12 cellular contexts compared by ENCODE assay signal in genomic region chr5:80034559-80034958, GRCh38. TPM values are rescaled to one million over a fixed set of nuclear protein-coding genes. Genes with fewer than 3 reads are reported as not detected.
A peak's percentile ranks its signal among the peaks of the same experiment; 100 is the strongest.
DNase-seq lines count a peak whose midpoint lies in the region; ATAC-seq, FAIRE-seq and TF ChIP-seq lines count a peak whose summit lies in the region.
"Had no signal": no experiment of that assay in that cellular context is flagged by ENCODE, and none has a peak within 500 bp of the region (broad histone marks: within the 10 kb centered on the region; RNA-seq: fewer than 3 reads in every experiment).

No MANE protein-coding gene starts in this region.

- DNase-seq in heart left ventricle (no peak), right atrium auricular region (ENCODE audit: low spot score) (no peak), K562 (ENCODE audit: extremely low read depth in 1 of 4, low spot score in 3 of 4) (no peak), myocyte (ENCODE audit: low read depth) (peak; percentile 5), testis (no peak), NCI-H1694 (lab: John Stamatoyannopoulos, UW) (no peak)
- DNase-seq in stimulated activated CD4-positive, alpha-beta T cell treated with anti-CD3 and anti-CD28 coated beads, Interleukin-1b, Interleukin-23, amount 100 ng/mL, for 48 hours, result no peak
- DNase-seq: AML-193, cerebellar nuclear complex, NCI-H2171, OCI-M1 had no signal

- H3K4me1 ChIP-seq in heart left ventricle, result peaks cover 0 to 12% (median 0%) of the 10 kb centered on the region in 12 donors
- no peaks in the 10 kb centered on the region for H3K4me1 ChIP-seq in right atrium auricular region
- H3K4me1 ChIP-seq in K562 (replicated peaks in 1 of 2; ENCODE audit: control insufficient read depth in 2 of 2, insufficient read depth in 2 of 2, low read length in 2 of 2), result peaks cover 0 to 4% of the 10 kb centered on the region in 2 experiments; a peak in 1 of 5 replicates
- H3K4me1 ChIP-seq in testis, result no peaks in the 10 kb centered on the region

- H3K9me3 ChIP-seq in heart left ventricle, result no peaks in the 10 kb centered on the region
- H3K9me3 ChIP-seq in right atrium auricular region, result no peaks in the 10 kb centered on the region
- no peaks in the 10 kb centered on the region for H3K9me3 ChIP-seq in K562 (replicated peaks; ENCODE audit: control insufficient read depth, insufficient read depth, low read depth, low read length)
- no peaks in the 10 kb centered on the region for H3K9me3 ChIP-seq in testis

- POLR2A ChIA-PET in K562 (lab: Yijun Ruan, JAX), result no interaction called here

- no peaks in the 10 kb centered on the region for H3K9me1 ChIP-seq in K562 (ENCODE audit: control insufficient read depth, insufficient read depth, low read length)

- no peak overlapping the region for H3K9ac ChIP-seq in K562 (ENCODE audit: insufficient read depth in 1 of 2, low read depth in 2 of 2, low read length in 2 of 2)

- TF ChIP-seq RAD21 in K562 (CRISPR knock-in tag; conservative IDR thresholded peaks at IDR 0.05 in 1 of 2, IDR thresholded peaks at IDR 0.05 in 1 of 2), result no peak

- H3K27me3 ChIP-seq in heart left ventricle, result peaks cover 0 to 46% (median 20%) of the 10 kb centered on the region in 9 donors
- H3K27me3 ChIP-seq in right atrium auricular region, result peaks cover 0 to 9% of the 10 kb centered on the region in 2 donors
- peaks cover 32 to 33% of the 10 kb centered on the region in 2 experiments for H3K27me3 ChIP-seq in K562 (ENCODE audit: control insufficient read depth in 2 of 2, insufficient read depth in 2 of 2, low read length in 2 of 2)
- no peaks in the 10 kb centered on the region for H3K27me3 ChIP-seq in testis

- no peaks in the 10 kb centered on the region for H3K79me2 ChIP-seq in K562 (ENCODE audit: control insufficient read depth, insufficient read depth, low read length)

- no peak overlapping the region for H3K4me2 ChIP-seq in K562 (ENCODE audit: insufficient read depth, low read length)

- 40 to 55% (median 46%) methylated on average over 8 of the region's 8 CpGs for WGBS in heart left ventricle, 4 donors
- 4% methylated on average over 8 of the region's 8 CpGs for WGBS in K562 (ENCODE audit: insufficient coverage, low coverage, missing lambda C conversion rate)
- WGBS in testis, 2 donors, result 20 to 22% methylated on average over 8 of the region's 8 CpGs

- no peak for TF ChIP-seq EP300 in K562 (IDR thresholded peaks at IDR 0.05; ENCODE audit: low read length)

- FAIRE-seq in K562 (lab: Jason Lieb, UNC), result no peak

- peak overlapping the region in 11 of 12 donors; percentile 20 to 84 (median 52) for H3K27ac ChIP-seq in heart left ventricle
- H3K27ac ChIP-seq in right atrium auricular region, result no peak overlapping the region
- H3K27ac ChIP-seq in K562 (ENCODE audit: extremely low read depth, low read depth, low read length), result no peak overlapping the region
- no peak overlapping the region for H3K27ac ChIP-seq in testis

- H4K20me1 ChIP-seq in K562 (replicated peaks; ENCODE audit: control insufficient read depth, insufficient read depth, low read length), result no peaks in the 10 kb centered on the region

- intact Hi-C loops in heart left ventricle (cut with DNase I) (no loop called here), K562 (cut with micrococcal nuclease) (no loop called here), testis (cut with DNase I; ENCODE audit: low total_unique reads) (no loop called here)

- in situ Hi-C loops in K562 (cut with MboI), result no loop called here

- H2AFZ ChIP-seq in K562 (ENCODE audit: low read depth, low read length), result no peak overlapping the region

- H3K4me3 ChIP-seq in heart left ventricle, result peak overlapping the region in 11 of 12 donors; percentile 4 to 65 (median 59)
- H3K4me3 ChIP-seq in right atrium auricular region, result peak overlapping the region in 1 of 2 donors; percentile 50
- no peak overlapping the region for H3K4me3 ChIP-seq in K562
- peak overlapping the region; percentile 39 to 50 for H3K4me3 ChIP-seq in testis

- H3K36me3 ChIP-seq in heart left ventricle (no peaks in the 10 kb centered on the region), right atrium auricular region (no peaks in the 10 kb centered on the region), K562 (ENCODE audit: control insufficient read depth, insufficient read depth, low read length) (no peaks in the 10 kb centered on the region), testis (ENCODE audit: low read depth, missing control alignments) (no peaks in the 10 kb centered on the region)

- ATAC-seq in heart left ventricle, result no peak
- no peak for ATAC-seq in K562
- no peak for ATAC-seq in GM21515 (IDR thresholded peaks at IDR 0.05; ENCODE audit: unreplicated experiment)

- TF ChIP-seq CTCF in heart left ventricle (IDR thresholded peaks at IDR 0.05), result no peak
- no peak for TF ChIP-seq CTCF in right atrium auricular region (IDR thresholded peaks at IDR 0.05)
- no peak for TF ChIP-seq CTCF in K562 (IDR thresholded peaks at IDR 0.05 in 2 of 3, conservative IDR thresholded peaks at IDR 0.05 in 1 of 3; ENCODE audit: insufficient read depth in 2 of 3, low read depth in 1 of 3, low read length in 3 of 3)
- TF ChIP-seq CTCF in testis (IDR thresholded peaks at IDR 0.05), result no peak

- BruUV-seq in K562 (replicated peaks; lab: Mats Ljungman, UMichigan), result no TSS peak

- CTCF ChIA-PET in K562 (lab: Yijun Ruan, JAX; ENCODE audit: low intra/inter-chr PET ratio), result no interaction called here

- TF ChIP-seq POLR2A in heart left ventricle (IDR thresholded peaks at IDR 0.05) (no peak), K562 (conservative IDR thresholded peaks at IDR 0.05) (no peak), testis (IDR thresholded peaks at IDR 0.05) (no peak)

TF ChIP-seq in K562, 482 proteins besides CTCF, POLR2A, EP300 and RAD21:
- TF ChIP-seq PRMT5 (CRISPR knock-in tag; IDR thresholded peaks at IDR 0.05) (no peak), BMI1 (IDR thresholded peaks at IDR 0.05; ENCODE audit: low read length) (peak; percentile 66; the same call in 1 of the 2 replicates), CBX8 (IDR thresholded peaks at IDR 0.05; ENCODE audit: borderline replicate concordance, extremely low read depth, low read depth, low read length, poor library complexity, severe bottlenecking) (peak; percentile 87), CREBBP (IDR thresholded peaks at IDR 0.05; ENCODE audit: low read depth, low read length) (no peak), RNF2 (IDR thresholded peaks at IDR 0.05) (peak; percentile 48; the same call in 1 of the 2 replicates)

RNA-seq across cellular contexts. Expression of gene THBS4, which starts 0.6 kb away (rescaled TPM):
- total RNA-seq in heart left ventricle (100 to 1,000 TPM in 4 of 9 donors, 10 to 100 TPM in 5; 46.1 to 266 (median 79.9) TPM), right atrium auricular region (10 to 100 TPM in 1 of 2 donors, 1 to 10 TPM in 1; 8.5 to 91.5 TPM), K562 (2014; rRNA removed) (not detected in 2 replicates), K562 (2014; rRNA removed; fragmentation: Illumina TruSeq; extraction: Trizol) (not detected in 2 replicates), K562 (2015; rRNA removed; fragmentation: Illumina TruSeq; extraction: Trizol) (not detected in 2 replicates), K562 (2021) (not detected in 2 replicates), myocyte (1.4 and 2.0 TPM in 2 replicates), testis (10 to 100 TPM; 14.1 to 18.3 TPM)
- polyA plus RNA-seq in heart left ventricle (10 to 100 TPM; 38.6 to 46.2 TPM), K562 (2011; rRNA removed) (not detected in 2 replicates), K562 (2014; fragmentation: Illumina TruSeq; extraction: Trizol) (not detected in 2 replicates), K562 (2014; fragmentation: Nextera tagmentation; extraction: Ambion mirVana) (under 1 TPM; 0.07 to 0.08 TPM), K562 (2014; rRNA removed) (not detected in 2 replicates), testis (ENCODE audit: insufficient read depth, low read depth, low replicate concordance) (62.5 TPM)
- not detected in 2 replicates for total RNA-seq in K562 (2011; cell fraction: chromatin; rRNA removed; ENCODE audit: low replicate concordance)
- not detected in 2 replicates for total RNA-seq in K562 (2011; cell fraction: nucleolus; rRNA removed)
- total RNA-seq in K562 (2011; cell fraction: nucleoplasm; rRNA removed), result not detected in 2 replicates
- polyA plus RNA-seq in K562 (2011; cell fraction: cytosol; rRNA removed), result 0.18 TPM in 1 of 2 replicates, not detected in the other
- not detected in 2 replicates for polyA plus RNA-seq in K562 (2011; cell fraction: nucleus; rRNA removed)
- 0.19 TPM in 1 of 2 replicates, not detected in the other for polyA plus RNA-seq in K562 (2012)
- 0.06 TPM in 1 of 2 replicates, not detected in the other for polyA minus RNA-seq in K562 (2011; rRNA and poly(A)+ RNA removed)
- not detected in 2 replicates for polyA minus RNA-seq in K562 (2011; cell fraction: cytosol; rRNA and poly(A)+ RNA removed)
- not detected in 2 replicates for polyA minus RNA-seq in K562 (2011; cell fraction: nucleus; rRNA and poly(A)+ RNA removed)
- polyA plus RNA-seq in myocyte (2012), result 1.5 TPM

RNA-seq across cellular contexts. Expression of gene MTX3, which starts 43.5 kb away (rescaled TPM):
- total RNA-seq in heart left ventricle (10 to 100 TPM in 7 of 9 donors, 1 to 10 TPM in 2; 6.2 to 14.4 (median 12.1) TPM), right atrium auricular region (10 to 100 TPM in 1 of 2 donors, 1 to 10 TPM in 1; 5.3 to 10.7 TPM), K562 (2014; rRNA removed) (0.08 and 0.14 TPM in 2 replicates), K562 (2014; rRNA removed; fragmentation: Illumina TruSeq; extraction: Trizol) (0.22 and 0.32 TPM in 2 replicates), K562 (2015; rRNA removed; fragmentation: Illumina TruSeq; extraction: Trizol) (0.15 and 0.36 TPM in 2 replicates), K562 (2021) (0.11 and 0.29 TPM in 2 replicates), myocyte (32.0 and 40.1 TPM in 2 replicates), testis (10 to 100 TPM; 17.5 to 19.4 TPM)
- polyA plus RNA-seq in heart left ventricle (1 to 10 TPM; 4.2 to 9.0 TPM), K562 (2011; rRNA removed) (0.04 and 0.07 TPM in 2 replicates), K562 (2014; fragmentation: Illumina TruSeq; extraction: Trizol) (0.11 and 0.12 TPM in 2 replicates), K562 (2014; fragmentation: Nextera tagmentation; extraction: Ambion mirVana) (under 1 TPM in 1 of 2 experiments, not detected in 1; 0.10 TPM), K562 (2014; rRNA removed) (0.12 and 0.16 TPM in 2 replicates), testis (ENCODE audit: insufficient read depth, low read depth, low replicate concordance) (8.7 TPM)
- total RNA-seq in K562 (2011; cell fraction: chromatin; rRNA removed; ENCODE audit: low replicate concordance), result 0.19 TPM in 1 of 2 replicates, not detected in the other
- total RNA-seq in K562 (2011; cell fraction: nucleolus; rRNA removed), result under 0.01 and 0.17 TPM in 2 replicates
- total RNA-seq in K562 (2011; cell fraction: nucleoplasm; rRNA removed), result not detected in 2 replicates
- polyA plus RNA-seq in K562 (2011; cell fraction: cytosol; rRNA removed), result 0.01 TPM in 1 of 2 replicates, not detected in the other
- 0.04 TPM in 1 of 2 replicates, not detected in the other for polyA plus RNA-seq in K562 (2011; cell fraction: nucleus; rRNA removed)
- polyA plus RNA-seq in K562 (2012), result 0.07 and 0.29 TPM in 2 replicates
- not detected in 2 replicates for polyA minus RNA-seq in K562 (2011; rRNA and poly(A)+ RNA removed)
- polyA minus RNA-seq in K562 (2011; cell fraction: cytosol; rRNA and poly(A)+ RNA removed), result 0.19 TPM in 1 of 2 replicates, not detected in the other
- polyA minus RNA-seq in K562 (2011; cell fraction: nucleus; rRNA and poly(A)+ RNA removed), result 0.11 TPM in 1 of 2 replicates, not detected in the other
- polyA plus RNA-seq in myocyte (2012), result 7.2 TPM

Comparison
In these comparisons a context has a peak if more than half of its experiments do, and no peak if none do; other contexts are left out.
1. H3K27ac ChIP-seq: peak in heart left ventricle (11 of 12); none in right atrium auricular region (0 of 2), K562 (single experiment) and testis (0 of 2).
2. RNA of gene MTX3, which starts 43.5 kb away (total RNA-seq): 32.0 to 40.1 TPM in myocyte, 17.5 to 19.4 TPM in testis, 6.2 to 14.4 TPM in heart left ventricle and 5.3 to 10.7 TPM in right atrium auricular region; under 0.01 to 0.36 TPM in K562; every median in the first group is over 4 times any median in the second.